In the genomic region with DNA sequence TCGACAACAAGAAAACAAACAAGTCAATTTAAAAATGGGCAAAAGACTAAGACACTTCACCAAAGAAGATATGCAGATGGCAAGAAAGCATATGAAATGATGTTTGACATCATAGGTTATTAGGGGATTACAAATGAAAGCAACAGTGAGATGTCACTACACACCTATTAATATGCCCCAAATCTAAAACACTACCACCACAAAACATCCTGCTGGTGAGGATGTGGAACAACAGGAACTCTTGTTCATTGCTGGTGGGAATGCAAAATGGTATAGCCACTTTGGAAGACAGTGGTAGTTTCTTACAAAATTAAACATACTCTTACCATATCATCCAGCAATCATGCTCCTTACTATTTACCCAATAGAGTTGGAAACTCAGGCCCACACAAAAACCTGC, we compare ENCODE assay signal across 1 cellular context.
TF ChIP-seq lines count a peak whose summit lies in the region.

No MANE protein-coding gene starts in this region.

TF ChIP-seq in K562, 482 proteins besides CTCF, POLR2A, EP300 and RAD21 (continued from another document):
- TF ChIP-seq, protein P1, sequence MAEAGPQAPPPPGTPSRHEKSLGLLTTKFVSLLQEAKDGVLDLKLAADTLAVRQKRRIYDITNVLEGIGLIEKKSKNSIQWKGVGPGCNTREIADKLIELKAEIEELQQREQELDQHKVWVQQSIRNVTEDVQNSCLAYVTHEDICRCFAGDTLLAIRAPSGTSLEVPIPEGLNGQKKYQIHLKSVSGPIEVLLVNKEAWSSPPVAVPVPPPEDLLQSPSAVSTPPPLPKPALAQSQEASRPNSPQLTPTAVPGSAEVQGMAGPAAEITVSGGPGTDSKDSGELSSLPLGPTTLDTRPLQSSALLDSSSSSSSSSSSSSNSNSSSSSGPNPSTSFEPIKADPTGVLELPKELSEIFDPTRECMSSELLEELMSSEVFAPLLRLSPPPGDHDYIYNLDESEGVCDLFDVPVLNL (CRISPR knock-in tag; IDR thresholded peaks at IDR 0.05; ENCODE audit: low read depth): no peak
- TF ChIP-seq PHB (CRISPR knock-in tag; IDR thresholded peaks at IDR 0.05) (no peak), SREBF2 (CRISPR knock-in tag; IDR thresholded peaks at IDR 0.05) (no peak), ZNF589 (CRISPR knock-in tag; IDR thresholded peaks at IDR 0.05; ENCODE audit: low read depth) (no peak)
- TF ChIP-seq, protein P2, sequence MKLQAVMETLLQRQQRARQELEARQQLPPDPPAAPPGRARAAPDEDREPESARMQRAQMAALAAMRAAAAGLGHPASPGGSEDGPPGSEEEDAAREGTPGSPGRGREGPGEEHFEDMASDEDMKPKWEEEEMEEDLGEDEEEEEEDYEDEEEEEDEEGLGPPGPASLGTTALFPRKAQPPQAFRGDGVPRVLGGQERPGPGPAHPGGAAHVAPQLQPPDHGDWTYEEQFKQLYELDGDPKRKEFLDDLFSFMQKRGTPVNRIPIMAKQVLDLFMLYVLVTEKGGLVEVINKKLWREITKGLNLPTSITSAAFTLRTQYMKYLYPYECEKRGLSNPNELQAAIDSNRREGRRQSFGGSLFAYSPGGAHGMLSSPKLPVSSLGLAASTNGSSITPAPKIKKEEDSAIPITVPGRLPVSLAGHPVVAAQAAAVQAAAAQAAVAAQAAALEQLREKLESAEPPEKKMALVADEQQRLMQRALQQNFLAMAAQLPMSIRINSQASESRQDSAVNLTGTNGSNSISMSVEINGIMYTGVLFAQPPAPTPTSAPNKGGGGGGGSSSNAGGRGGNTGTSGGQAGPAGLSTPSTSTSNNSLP (IDR thresholded peaks at IDR 0.05; ENCODE audit: borderline replicate concordance, low read depth, low read length): no peak
- TF ChIP-seq, protein P3, sequence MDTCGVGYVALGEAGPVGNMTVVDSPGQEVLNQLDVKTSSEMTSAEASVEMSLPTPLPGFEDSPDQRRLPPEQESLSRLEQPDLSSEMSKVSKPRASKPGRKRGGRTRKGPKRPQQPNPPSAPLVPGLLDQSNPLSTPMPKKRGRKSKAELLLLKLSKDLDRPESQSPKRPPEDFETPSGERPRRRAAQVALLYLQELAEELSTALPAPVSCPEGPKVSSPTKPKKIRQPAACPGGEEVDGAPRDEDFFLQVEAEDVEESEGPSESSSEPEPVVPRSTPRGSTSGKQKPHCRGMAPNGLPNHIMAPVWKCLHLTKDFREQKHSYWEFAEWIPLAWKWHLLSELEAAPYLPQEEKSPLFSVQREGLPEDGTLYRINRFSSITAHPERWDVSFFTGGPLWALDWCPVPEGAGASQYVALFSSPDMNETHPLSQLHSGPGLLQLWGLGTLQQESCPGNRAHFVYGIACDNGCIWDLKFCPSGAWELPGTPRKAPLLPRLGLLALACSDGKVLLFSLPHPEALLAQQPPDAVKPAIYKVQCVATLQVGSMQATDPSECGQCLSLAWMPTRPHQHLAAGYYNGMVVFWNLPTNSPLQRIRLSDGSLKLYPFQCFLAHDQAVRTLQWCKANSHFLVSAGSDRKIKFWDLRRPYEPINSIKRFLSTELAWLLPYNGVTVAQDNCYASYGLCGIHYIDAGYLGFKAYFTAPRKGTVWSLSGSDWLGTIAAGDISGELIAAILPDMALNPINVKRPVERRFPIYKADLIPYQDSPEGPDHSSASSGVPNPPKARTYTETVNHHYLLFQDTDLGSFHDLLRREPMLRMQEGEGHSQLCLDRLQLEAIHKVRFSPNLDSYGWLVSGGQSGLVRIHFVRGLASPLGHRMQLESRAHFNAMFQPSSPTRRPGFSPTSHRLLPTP (IDR thresholded peaks at IDR 0.05; ENCODE audit: borderline replicate concordance, extremely low read depth, insufficient read length): no peak
- TF ChIP-seq, protein P4, sequence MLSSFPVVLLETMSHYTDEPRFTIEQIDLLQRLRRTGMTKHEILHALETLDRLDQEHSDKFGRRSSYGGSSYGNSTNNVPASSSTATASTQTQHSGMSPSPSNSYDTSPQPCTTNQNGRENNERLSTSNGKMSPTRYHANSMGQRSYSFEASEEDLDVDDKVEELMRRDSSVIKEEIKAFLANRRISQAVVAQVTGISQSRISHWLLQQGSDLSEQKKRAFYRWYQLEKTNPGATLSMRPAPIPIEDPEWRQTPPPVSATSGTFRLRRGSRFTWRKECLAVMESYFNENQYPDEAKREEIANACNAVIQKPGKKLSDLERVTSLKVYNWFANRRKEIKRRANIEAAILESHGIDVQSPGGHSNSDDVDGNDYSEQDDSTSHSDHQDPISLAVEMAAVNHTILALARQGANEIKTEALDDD (IDR thresholded peaks at IDR 0.05): no peak
